1 cellular context compared by ENCODE assay signal in genomic region chr3:44729384-44729910, GRCh38.
TF ChIP-seq lines count a peak whose summit lies in the region.

Gene ZNF501 (plus strand): TSS chr3:44729635. CDS start chr3:44734422, 4,787 bp downstream.

TF ChIP-seq in HepG2, 621 proteins besides CTCF, POLR2A, EP300 and RAD21 (continued from another document and continues in another):
- TF ChIP-seq FOXO1 (CRISPR knock-in tag; IDR thresholded peaks at IDR 0.05) (peak; percentile 68), XBP1 (CRISPR knock-in tag; IDR thresholded peaks at IDR 0.05) (peak; percentile 75; the same call in 1 of the 2 replicates), MIER2 (CRISPR knock-in tag; IDR thresholded peaks at IDR 0.05) (peak; percentile 85), ZNF768 (CRISPR knock-in tag; IDR thresholded peaks at IDR 0.05) (peak; percentile 82; the same call in 1 of the 2 replicates), ISX (CRISPR knock-in tag; conservative IDR thresholded peaks at IDR 0.05) (no peak), ZNF33B (CRISPR knock-in tag; IDR thresholded peaks at IDR 0.05) (no peak), GATA4 (IDR thresholded peaks at IDR 0.05; ENCODE audit: borderline replicate concordance, low read depth) (0 out of 2 replicates have a peak, but pooled peaks have one; percentile 27), ZNF619 (CRISPR knock-in tag; IDR thresholded peaks at IDR 0.05) (no peak), DNMT1 (CRISPR knock-in tag; IDR thresholded peaks at IDR 0.05) (no peak), RERE (CRISPR knock-in tag; IDR thresholded peaks at IDR 0.05; ENCODE audit: low read depth) (no peak; the same call in 1 of the 2 replicates), ZFP91 (CRISPR knock-in tag; IDR thresholded peaks at IDR 0.05; ENCODE audit: borderline replicate concordance) (peak; percentile 95), ZFP36L2 (CRISPR knock-in tag; IDR thresholded peaks at IDR 0.05) (no peak), ARNT (IDR thresholded peaks at IDR 0.05) (no peak), ZSCAN9 (CRISPR knock-in tag; IDR thresholded peaks at IDR 0.05; ENCODE audit: borderline replicate concordance) (no peak), THAP7 (CRISPR knock-in tag; IDR thresholded peaks at IDR 0.05) (no peak), RAD51 (IDR thresholded peaks at IDR 0.05; ENCODE audit: borderline replicate concordance) (no peak), NFRKB (IDR thresholded peaks at IDR 0.05) (no peak), HOXD1 (CRISPR knock-in tag; IDR thresholded peaks at IDR 0.05) (peak; percentile 76), ZNF556 (CRISPR knock-in tag; IDR thresholded peaks at IDR 0.05; ENCODE audit: borderline replicate concordance) (peak; percentile 66; the same call in 1 of the 2 replicates), MIER3 (CRISPR knock-in tag; IDR thresholded peaks at IDR 0.05; ENCODE audit: borderline replicate concordance) (no peak), ZNF713 (CRISPR knock-in tag; IDR thresholded peaks at IDR 0.05) (no peak), ZNF709 (CRISPR knock-in tag; IDR thresholded peaks at IDR 0.05) (peak; percentile 82; the same call in 1 of the 2 replicates), GABPB1 (CRISPR knock-in tag; IDR thresholded peaks at IDR 0.05) (peak; percentile 96), MXD3 (CRISPR knock-in tag; IDR thresholded peaks at IDR 0.05) (no peak; the same call in 1 of the 2 replicates), MED13 (CRISPR knock-in tag; IDR thresholded peaks at IDR 0.05) (no peak), ONECUT2 (CRISPR knock-in tag; IDR thresholded peaks at IDR 0.05) (no peak), GFI1 (CRISPR knock-in tag; IDR thresholded peaks at IDR 0.05; ENCODE audit: borderline replicate concordance) (no peak), POLR2AphosphoS5 (IDR thresholded peaks at IDR 0.05; ENCODE audit: low read depth, low read length) (peak; percentile 61), TRIM24 (CRISPR knock-in tag; IDR thresholded peaks at IDR 0.05) (no peak), ZNF652 (CRISPR knock-in tag; IDR thresholded peaks at IDR 0.05; ENCODE audit: borderline replicate concordance, low read depth) (peak; percentile 58; the same call in 1 of the 2 replicates), ADNP (CRISPR knock-in tag; IDR thresholded peaks at IDR 0.05) (0 out of 2 replicates have a peak, but pooled peaks have one; percentile 28), TOE1 (CRISPR knock-in tag; IDR thresholded peaks at IDR 0.05) (peak; percentile 54; the same call in 1 of the 2 replicates), MED8 (CRISPR knock-in tag; IDR thresholded peaks at IDR 0.05; ENCODE audit: insufficient replicate concordance) (no peak), ZBTB8A (CRISPR knock-in tag; IDR thresholded peaks at IDR 0.05; ENCODE audit: borderline replicate concordance, low read depth) (no peak), DMTF1 (CRISPR knock-in tag; IDR thresholded peaks at IDR 0.05) (no peak), GTF2F1 (IDR thresholded peaks at IDR 0.05; ENCODE audit: low read length) (no peak), SNAPC2 (CRISPR knock-in tag; IDR thresholded peaks at IDR 0.05) (peak; percentile 54; the same call in 1 of the 2 replicates), SMAD1 (CRISPR knock-in tag; IDR thresholded peaks at IDR 0.05; ENCODE audit: borderline replicate concordance, low read depth) (0 out of 2 replicates have a peak, but pooled peaks have one; percentile 49), MEIS1 (CRISPR knock-in tag; IDR thresholded peaks at IDR 0.05; ENCODE audit: borderline replicate concordance) (no peak), ZNF484 (CRISPR knock-in tag; IDR thresholded peaks at IDR 0.05; ENCODE audit: borderline replicate concordance, low read depth) (no peak), ZMYM4 (CRISPR knock-in tag; IDR thresholded peaks at IDR 0.05) (peak; percentile 99), CCAR2 (optimal IDR thresholded peaks at IDR 0.05; ENCODE audit: low read depth, low read length) (no peak), CC2D1A (CRISPR knock-in tag; IDR thresholded peaks at IDR 0.05) (no peak), GLI4 (CRISPR knock-in tag; IDR thresholded peaks at IDR 0.05; ENCODE audit: borderline replicate concordance) (no peak), RFXANK (CRISPR knock-in tag; IDR thresholded peaks at IDR 0.05) (peak; percentile 45; the same call in 1 of the 2 replicates), MXI1 (IDR thresholded peaks at IDR 0.05; ENCODE audit: borderline replicate concordance, low read depth, low read length) (peak; percentile 70; the same call in 1 of the 3 replicates), FOXK2 (IDR thresholded peaks at IDR 0.05) (no peak), ELF1 (CRISPR knock-in tag; IDR thresholded peaks at IDR 0.05) (peak; percentile 93), MBD4 (IDR thresholded peaks at IDR 0.05; ENCODE audit: borderline replicate concordance, low read length) (no peak)
- TF ChIP-seq, protein P1, sequence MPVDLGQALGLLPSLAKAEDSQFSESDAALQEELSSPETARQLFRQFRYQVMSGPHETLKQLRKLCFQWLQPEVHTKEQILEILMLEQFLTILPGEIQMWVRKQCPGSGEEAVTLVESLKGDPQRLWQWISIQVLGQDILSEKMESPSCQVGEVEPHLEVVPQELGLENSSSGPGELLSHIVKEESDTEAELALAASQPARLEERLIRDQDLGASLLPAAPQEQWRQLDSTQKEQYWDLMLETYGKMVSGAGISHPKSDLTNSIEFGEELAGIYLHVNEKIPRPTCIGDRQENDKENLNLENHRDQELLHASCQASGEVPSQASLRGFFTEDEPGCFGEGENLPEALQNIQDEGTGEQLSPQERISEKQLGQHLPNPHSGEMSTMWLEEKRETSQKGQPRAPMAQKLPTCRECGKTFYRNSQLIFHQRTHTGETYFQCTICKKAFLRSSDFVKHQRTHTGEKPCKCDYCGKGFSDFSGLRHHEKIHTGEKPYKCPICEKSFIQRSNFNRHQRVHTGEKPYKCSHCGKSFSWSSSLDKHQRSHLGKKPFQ (CRISPR knock-in tag; IDR thresholded peaks at IDR 0.05; ENCODE audit: insufficient replicate concordance): no peak
- TF ChIP-seq, protein P2, sequence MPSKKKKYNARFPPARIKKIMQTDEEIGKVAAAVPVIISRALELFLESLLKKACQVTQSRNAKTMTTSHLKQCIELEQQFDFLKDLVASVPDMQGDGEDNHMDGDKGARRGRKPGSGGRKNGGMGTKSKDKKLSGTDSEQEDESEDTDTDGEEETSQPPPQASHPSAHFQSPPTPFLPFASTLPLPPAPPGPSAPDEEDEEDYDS (CRISPR knock-in tag; IDR thresholded peaks at IDR 0.05): peak; percentile 94
- TF ChIP-seq, protein P3, sequence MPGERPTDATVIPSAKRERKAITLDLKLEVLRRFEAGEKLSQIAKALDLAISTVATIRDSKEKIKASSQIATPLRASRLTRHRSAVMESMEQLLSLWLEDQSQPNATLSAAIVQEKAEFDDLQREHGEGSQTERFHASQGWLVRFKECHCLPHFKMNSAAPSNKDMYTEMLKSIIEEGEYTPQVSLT (CRISPR knock-in tag; IDR thresholded peaks at IDR 0.05; ENCODE audit: borderline replicate concordance, low read depth): no peak
- TF ChIP-seq, protein P4, sequence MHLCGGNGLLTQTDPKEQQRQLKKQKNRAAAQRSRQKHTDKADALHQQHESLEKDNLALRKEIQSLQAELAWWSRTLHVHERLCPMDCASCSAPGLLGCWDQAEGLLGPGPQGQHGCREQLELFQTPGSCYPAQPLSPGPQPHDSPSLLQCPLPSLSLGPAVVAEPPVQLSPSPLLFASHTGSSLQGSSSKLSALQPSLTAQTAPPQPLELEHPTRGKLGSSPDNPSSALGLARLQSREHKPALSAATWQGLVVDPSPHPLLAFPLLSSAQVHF (CRISPR knock-in tag; IDR thresholded peaks at IDR 0.05): no peak
- TF ChIP-seq, protein P5, sequence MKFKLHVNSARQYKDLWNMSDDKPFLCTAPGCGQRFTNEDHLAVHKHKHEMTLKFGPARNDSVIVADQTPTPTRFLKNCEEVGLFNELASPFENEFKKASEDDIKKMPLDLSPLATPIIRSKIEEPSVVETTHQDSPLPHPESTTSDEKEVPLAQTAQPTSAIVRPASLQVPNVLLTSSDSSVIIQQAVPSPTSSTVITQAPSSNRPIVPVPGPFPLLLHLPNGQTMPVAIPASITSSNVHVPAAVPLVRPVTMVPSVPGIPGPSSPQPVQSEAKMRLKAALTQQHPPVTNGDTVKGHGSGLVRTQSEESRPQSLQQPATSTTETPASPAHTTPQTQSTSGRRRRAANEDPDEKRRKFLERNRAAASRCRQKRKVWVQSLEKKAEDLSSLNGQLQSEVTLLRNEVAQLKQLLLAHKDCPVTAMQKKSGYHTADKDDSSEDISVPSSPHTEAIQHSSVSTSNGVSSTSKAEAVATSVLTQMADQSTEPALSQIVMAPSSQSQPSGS (CRISPR knock-in tag; IDR thresholded peaks at IDR 0.05): peak; percentile 92
- TF ChIP-seq, protein P6, sequence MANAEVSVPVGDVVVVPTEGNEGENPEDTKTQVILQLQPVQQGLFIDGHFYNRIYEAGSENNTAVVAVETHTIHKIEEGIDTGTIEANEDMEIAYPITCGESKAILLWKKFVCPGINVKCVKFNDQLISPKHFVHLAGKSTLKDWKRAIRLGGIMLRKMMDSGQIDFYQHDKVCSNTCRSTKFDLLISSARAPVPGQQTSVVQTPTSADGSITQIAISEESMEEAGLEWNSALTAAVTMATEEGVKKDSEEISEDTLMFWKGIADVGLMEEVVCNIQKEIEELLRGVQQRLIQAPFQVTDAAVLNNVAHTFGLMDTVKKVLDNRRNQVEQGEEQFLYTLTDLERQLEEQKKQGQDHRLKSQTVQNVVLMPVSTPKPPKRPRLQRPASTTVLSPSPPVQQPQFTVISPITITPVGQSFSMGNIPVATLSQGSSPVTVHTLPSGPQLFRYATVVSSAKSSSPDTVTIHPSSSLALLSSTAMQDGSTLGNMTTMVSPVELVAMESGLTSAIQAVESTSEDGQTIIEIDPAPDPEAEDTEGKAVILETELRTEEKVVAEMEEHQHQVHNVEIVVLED (CRISPR knock-in tag; IDR thresholded peaks at IDR 0.05; ENCODE audit: borderline replicate concordance): peak; percentile 94
